Comparison of ENCODE assay signal across 1 cellular context in genomic region chr12:18905134-18905533, GRCh38.
TF ChIP-seq lines count a peak whose summit lies in the region.

No MANE protein-coding gene starts in this region.

TF ChIP-seq in GM23338, 12 proteins besides CTCF, POLR2A, EP300 and RAD21 (continued from another document):
- no peak for TF ChIP-seq ETS1 (IDR thresholded peaks at IDR 0.05)
